Comparison of ENCODE assay signal across 10 cellular contexts in genomic region chr7:102874166-102874829, GRCh38. TPM values are rescaled to one million over a fixed set of nuclear protein-coding genes. Genes with fewer than 3 reads are reported as not detected.
DNase-seq lines count a peak whose midpoint lies in the region; ATAC-seq, FAIRE-seq and TF ChIP-seq lines count a peak whose summit lies in the region.
"Had no signal": no experiment of that assay in that cellular context is flagged by ENCODE, and none has a peak within 500 bp of the region (broad histone marks: within the 10 kb centered on the region; RNA-seq: fewer than 3 reads in every experiment).

No MANE protein-coding gene starts in this region.

- in situ Hi-C loops in transverse colon (cut with MboI; ENCODE audit: low pct_ligation_motif_present in 1 of 4, low pct_unique_long_range_greater_than_20kb in 1 of 4, low sequenced_read_pairs in 3 of 4): no loop called here

- peaks cover 6% of the 10 kb centered on the region for H3K36me3 Mint-ChIP-seq in chondrocyte (ENCODE audit: low read depth)
- H3K36me3 Mint-ChIP-seq in progenitor cell of endocrine pancreas (ENCODE audit: insufficient read depth): peaks cover 2% of the 10 kb centered on the region

- H3K4me1 Mint-ChIP-seq in chondrocyte (ENCODE audit: low read depth) (peaks cover 55% of the 10 kb centered on the region), progenitor cell of endocrine pancreas (ENCODE audit: low read depth) (peaks cover 10% of the 10 kb centered on the region)

- no peak overlapping the region for H3K27ac ChIP-seq in transverse colon
- H3K27ac ChIP-seq in substantia nigra (ENCODE audit: low read depth, low read length, poor library complexity, severe bottlenecking): no peak overlapping the region
- H3K27ac ChIP-seq: right lobe of liver, VCaP had no signal

- intact Hi-C loops in transverse colon (cut with DNase I; ENCODE audit: low total_unique reads): no loop called here

- peak; percentile 98 for ATAC-seq in GM18508 (IDR thresholded peaks at IDR 0.05; ENCODE audit: insufficient read depth, unreplicated experiment)
- ATAC-seq in GM21619 (IDR thresholded peaks at IDR 0.05; ENCODE audit: unreplicated experiment): peak; percentile 99

- H3K4me3 ChIP-seq in H7 (ENCODE audit: insufficient read depth, low read depth, low read length) (no peak overlapping the region), transverse colon (no peak overlapping the region)
- H3K4me3 ChIP-seq: right lobe of liver had no signal

- H3K27me3 ChIP-seq in H7 (ENCODE audit: control insufficient read depth, insufficient read depth, low read length): no peaks in the 10 kb centered on the region
- no peaks in the 10 kb centered on the region for H3K27me3 ChIP-seq in transverse colon
- H3K27me3 ChIP-seq: right lobe of liver had no signal

- no peaks in the 10 kb centered on the region for H3K4me1 ChIP-seq in transverse colon
- H3K4me1 ChIP-seq: right lobe of liver had no signal

- peak; percentile 20 for FAIRE-seq in HTR-8/SVneo (lab: Jason Lieb, UNC)

- TF ChIP-seq CTCF in chondrocyte (IDR thresholded peaks at IDR 0.05): no peak
- TF ChIP-seq CTCF in transverse colon (IDR thresholded peaks at IDR 0.05): no peak
- TF ChIP-seq CTCF in progenitor cell of endocrine pancreas (IDR thresholded peaks at IDR 0.05; ENCODE audit: unreplicated experiment): no peak

- H3K27ac Mint-ChIP-seq in chondrocyte (ENCODE audit: unreplicated experiment): peak overlapping the region; percentile 96
- H3K27ac Mint-ChIP-seq in progenitor cell of endocrine pancreas: no peak overlapping the region

- TF ChIP-seq EP300 in transverse colon (IDR thresholded peaks at IDR 0.05; ENCODE audit: low read depth): no peak

- H3K9me3 Mint-ChIP-seq in chondrocyte (ENCODE audit: low read depth) (peaks cover 13% of the 10 kb centered on the region), progenitor cell of endocrine pancreas (ENCODE audit: low read depth) (no peaks in the 10 kb centered on the region)

- no peak for TF ChIP-seq POLR2A in transverse colon (IDR thresholded peaks at IDR 0.05)

- 74 to 81% methylated on average over 4 to 5 of the region's 5 CpGs for WGBS in transverse colon (ENCODE audit: low coverage in 1 of 2), 2 donors

- H3K4me3 Mint-ChIP-seq in chondrocyte (ENCODE audit: unreplicated experiment): no peak overlapping the region
- no peak overlapping the region for H3K4me3 Mint-ChIP-seq in progenitor cell of endocrine pancreas (ENCODE audit: low read depth)

- DNase-seq in HTR-8/SVneo (ENCODE audit: insufficient read length, low spot score): peak; percentile 61
- no peak for DNase-seq in chondrocyte (ENCODE audit: low spot score)
- DNase-seq in H7: no peak
- DNase-seq in transverse colon: no peak
- no peak for DNase-seq in substantia nigra (lab: John Stamatoyannopoulos, UW)
- DNase-seq in progenitor cell of endocrine pancreas (ENCODE audit: low spot score, unreplicated experiment): no peak
- DNase-seq: right lobe of liver had no signal

- no peaks in the 10 kb centered on the region for H3K9me3 ChIP-seq in transverse colon
- H3K9me3 ChIP-seq: right lobe of liver had no signal

- no peaks in the 10 kb centered on the region for H3K27me3 Mint-ChIP-seq in chondrocyte (ENCODE audit: low read depth)
- H3K27me3 Mint-ChIP-seq in progenitor cell of endocrine pancreas: no peaks in the 10 kb centered on the region

- H3K36me3 ChIP-seq in H7 (replicated peaks; ENCODE audit: control insufficient read depth, insufficient read depth, low read length) (no peaks in the 10 kb centered on the region), transverse colon (no peaks in the 10 kb centered on the region)
- H3K36me3 ChIP-seq: right lobe of liver had no signal

RNA-seq across cellular contexts. Expression of gene LRRC17, which starts 38.5 kb away (rescaled TPM):
- 23.9 to 34.5 TPM (median 32.0 TPM) in 3 replicates for total RNA-seq in chondrocyte
- 1.0 TPM in 2 replicates for total RNA-seq in H7 (2014; rRNA removed; shearing (Covaris generic))
- total RNA-seq in transverse colon: 1 to 10 TPM in 3 of 4 donors, not detected in 1; 1.4 to 5.8 (median 2.2) TPM
- total RNA-seq in progenitor cell of endocrine pancreas: 1.3 and 2.3 TPM in 2 replicates
